ENCODE assay signal across 8 cellular contexts in the genomic region with DNA sequence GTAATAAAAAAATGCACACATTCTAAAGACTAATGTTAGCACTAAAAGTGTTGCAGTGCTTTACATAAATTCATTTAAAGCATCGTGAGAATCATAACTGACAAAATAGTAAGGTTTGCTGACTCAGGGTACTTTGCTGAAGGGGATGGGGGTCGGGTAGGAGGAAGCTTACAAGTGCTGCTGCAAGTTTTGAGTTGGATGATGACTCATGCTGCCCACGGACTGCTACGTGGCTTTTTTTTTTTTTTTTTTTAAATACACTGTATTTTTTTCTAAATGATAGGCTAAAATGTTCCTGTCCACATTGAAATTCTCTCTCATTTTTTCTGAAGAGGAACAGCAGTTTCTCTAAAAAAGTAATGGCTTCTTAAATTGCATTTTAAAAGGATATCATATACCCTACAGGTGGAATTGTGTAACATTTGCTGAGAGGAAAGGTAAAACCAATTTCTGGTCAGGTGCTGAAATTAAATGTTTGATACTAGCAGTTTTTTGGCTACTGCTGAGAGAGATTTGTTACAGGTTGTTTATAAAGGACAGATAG. TPM values are rescaled to one million over a fixed set of nuclear protein-coding genes. Genes with fewer than 3 reads are reported as not detected.
DNase-seq lines count a peak whose midpoint lies in the region; ATAC-seq and TF ChIP-seq lines count a peak whose summit lies in the region.

No MANE protein-coding gene starts in this region.

- no peaks in the 10 kb centered on the region for H3K9me3 ChIP-seq in CD4-positive, alpha-beta T cell (ENCODE audit: control insufficient read depth, low read length)
- H3K9me3 ChIP-seq in left ventricle myocardium inferior (replicated peaks) (no peaks in the 10 kb centered on the region), gastrocnemius medialis (no peaks in the 10 kb centered on the region)

- H3K4me3 Mint-ChIP-seq in CD4-positive, alpha-beta T cell = peak overlapping the region; percentile 92
- peak overlapping the region; percentile 94 for H3K4me3 Mint-ChIP-seq in activated naive CD8-positive, alpha-beta T cell

- H3K4me3 ChIP-seq in left ventricle myocardium inferior (peak overlapping the region; percentile 75), gastrocnemius medialis (peak overlapping the region; percentile 66 to 80 (median 71))

- H3K9me3 Mint-ChIP-seq in CD4-positive, alpha-beta T cell = no peaks in the 10 kb centered on the region
- H3K9me3 Mint-ChIP-seq in activated naive CD8-positive, alpha-beta T cell (ENCODE audit: low read depth) = no peaks in the 10 kb centered on the region

- no peaks in the 10 kb centered on the region for H3K27me3 ChIP-seq in CD4-positive, alpha-beta T cell (ENCODE audit: control insufficient read depth, insufficient read depth, low read length)
- H3K27me3 ChIP-seq in left ventricle myocardium inferior (ENCODE audit: low read depth) (no peaks in the 10 kb centered on the region), gastrocnemius medialis (no peaks in the 10 kb centered on the region)

- in situ Hi-C loops in SK-MEL-5 (cut with HindIII; ENCODE audit: low pct_unique_long_range_greater_than_20kb, low sequenced_read_pairs) = no loop called here
- in situ Hi-C loops in gastrocnemius medialis (cut with MboI; ENCODE audit: low sequenced_read_pairs in 4 of 4) = no loop called here

- POLR2A ChIA-PET in CD4-positive, alpha-beta T cell (lab: Charles Lee) = interaction anchor here (1.0 to 2.6 kb wide), 7 partner anchors 23 to 158 kb away, joined by 3 to 49 read pairs (median 9); a partner anchor contains a TSS

- intact Hi-C loops in CD4-positive, alpha-beta T cell (cut with DNase I, micrococcal nuclease) = loop anchor here (1.0 to 5.0 kb wide), 3 partner anchors 24 to 194 kb away; a partner anchor contains a TSS
- intact Hi-C loops in left ventricle myocardium inferior (cut with micrococcal nuclease) = no loop called here
- intact Hi-C loops in gastrocnemius medialis (cut with DNase I; ENCODE audit: low total_unique reads) = no loop called here

- H3K27ac ChIP-seq in CD4-positive, alpha-beta T cell (ENCODE audit: low read depth, low read length) = no peak overlapping the region
- H3K27ac ChIP-seq in left ventricle myocardium inferior (replicated peaks) (peak overlapping the region; percentile 95), gastrocnemius medialis (peak overlapping the region; percentile 92 to 99 (median 97))

- H3K27me3 Mint-ChIP-seq in CD4-positive, alpha-beta T cell = no peaks in the 10 kb centered on the region
- H3K27me3 Mint-ChIP-seq in activated naive CD8-positive, alpha-beta T cell = no peaks in the 10 kb centered on the region

- H3K36me3 ChIP-seq in left ventricle myocardium inferior (no peaks in the 10 kb centered on the region), gastrocnemius medialis (no peaks in the 10 kb centered on the region)

- DNase-seq in CD4-positive, alpha-beta T cell = peak in 9 of 10 experiments; percentile 19 to 51 (median 43)
- DNase-seq in SK-MEL-5 (ENCODE audit: low read depth, low spot score) (peak; percentile 76), left ventricle myocardium inferior (no peak), gastrocnemius medialis (peak; percentile 56 to 67), NCI-H1105 treated with DMSO at 0.1 percent for 48 hours (lab: John Stamatoyannopoulos, UW) (no peak)

- no peak for TF ChIP-seq CTCF in CD4-positive, alpha-beta T cell (IDR thresholded peaks at IDR 0.05)
- TF ChIP-seq CTCF in left ventricle myocardium inferior (IDR thresholded peaks at IDR 0.05; ENCODE audit: borderline replicate concordance) (peak; percentile 9), gastrocnemius medialis (IDR thresholded peaks at IDR 0.05 in 4 of 5, conservative IDR thresholded peaks at IDR 0.05 in 1 of 5) (no peak)

- H3K27ac Mint-ChIP-seq in CD4-positive, alpha-beta T cell = peak overlapping the region; percentile 88
- H3K27ac Mint-ChIP-seq in activated naive CD8-positive, alpha-beta T cell = peak overlapping the region; percentile 96

- CTCF ChIA-PET in CD4-positive, alpha-beta T cell (lab: Charles Lee) = interaction anchor here (0.7 to 1.9 kb wide), 6 partner anchors 9 to 58 kb away, joined by 3 to 7 read pairs (median 4); a partner anchor contains a TSS

- peak; percentile 33 for ATAC-seq in CD4-positive, alpha-beta T cell (ENCODE audit: poor library complexity)
- ATAC-seq in HG02610 (IDR thresholded peaks at IDR 0.05; ENCODE audit: unreplicated experiment) (peak; percentile 38), gastrocnemius medialis (peak; percentile 41 to 42), HG02852 (IDR thresholded peaks at IDR 0.05; ENCODE audit: unreplicated experiment) (no peak)

- peaks cover 41% of the 10 kb centered on the region for H3K4me1 Mint-ChIP-seq in CD4-positive, alpha-beta T cell (ENCODE audit: low read depth)
- H3K4me1 Mint-ChIP-seq in activated naive CD8-positive, alpha-beta T cell (ENCODE audit: low read depth) = peaks cover 46% of the 10 kb centered on the region

- TF ChIP-seq POLR2A in gastrocnemius medialis (IDR thresholded peaks at IDR 0.05) = no peak

- H3K4me1 ChIP-seq in left ventricle myocardium inferior (peaks cover 45% of the 10 kb centered on the region), gastrocnemius medialis (peaks cover 34 to 36% of the 10 kb centered on the region in 2 donors)

- peaks cover 11% of the 10 kb centered on the region for H3K36me3 Mint-ChIP-seq in CD4-positive, alpha-beta T cell (ENCODE audit: low read depth)
- H3K36me3 Mint-ChIP-seq in activated naive CD8-positive, alpha-beta T cell = peaks cover 3% of the 10 kb centered on the region

RNA-seq across cellular contexts. Expression of a gene that starts 2.2 kb away (rescaled TPM):
- total RNA-seq in CD4-positive, alpha-beta T cell = 10 to 100 TPM; 48.5 to 49.8 TPM
- 48.2 and 54.5 TPM in 2 replicates for total RNA-seq in SK-MEL-5 (2014; rRNA removed; shearing (Covaris generic))
- 31.5 and 33.9 TPM in 2 replicates for polyA plus RNA-seq in SK-MEL-5 (2015; cell fraction: cytosol; rRNA removed)
- polyA plus RNA-seq in SK-MEL-5 (2015; cell fraction: nucleus; rRNA removed) = 24.5 and 27.7 TPM in 2 replicates
- total RNA-seq in left ventricle myocardium inferior = 19.2 TPM
- 10 to 100 TPM; 47.6 to 84.4 (median 56.4) TPM for total RNA-seq in gastrocnemius medialis

RNA-seq across cellular contexts. Expression of a gene that starts 49.6 kb away (rescaled TPM):
- 1 to 10 TPM; 6.2 to 6.7 TPM for total RNA-seq in CD4-positive, alpha-beta T cell
- 29.0 and 29.6 TPM in 2 replicates for total RNA-seq in SK-MEL-5 (2014; rRNA removed; shearing (Covaris generic))
- 23.3 and 24.8 TPM in 2 replicates for polyA plus RNA-seq in SK-MEL-5 (2015; cell fraction: cytosol; rRNA removed)
- 11.3 and 17.7 TPM in 2 replicates for polyA plus RNA-seq in SK-MEL-5 (2015; cell fraction: nucleus; rRNA removed)
- total RNA-seq in left ventricle myocardium inferior (9.7 TPM), gastrocnemius medialis (10 to 100 TPM in 3 of 4 donors, 1 to 10 TPM in 1; 6.7 to 14.8 (median 11.7) TPM)

Comparison
In these comparisons a context has a peak if more than half of its experiments do, and no peak if none do; other contexts are left out.
1. DNase-seq: peak in CD4-positive, alpha-beta T cell (9 of 10), SK-MEL-5 (single experiment) and gastrocnemius medialis (2 of 2); none in left ventricle myocardium inferior (single experiment) and NCI-H1105 treated with DMSO at 0.1 percent for 48 hours (single experiment).
2. intact Hi-C loops: an anchor here in CD4-positive, alpha-beta T cell (1.0 to 5.0 kb wide); none called in left ventricle myocardium inferior and gastrocnemius medialis.